ENCODE assay signal across 2 cellular contexts in genomic region chr9:87199819-87200218, GRCh38.
A peak's percentile ranks its signal among the peaks of the same experiment; 100 is the strongest.
TF ChIP-seq lines count a peak whose summit lies in the region.

No MANE protein-coding gene starts in this region.

TF ChIP-seq in WTC11, 78 proteins besides CTCF, POLR2A, EP300 and RAD21:
- TF ChIP-seq SMAD3 (CRISPR knock-in tag; IDR thresholded peaks at IDR 0.05; ENCODE audit: borderline replicate concordance) (no peak), CBFB (CRISPR knock-in tag; IDR thresholded peaks at IDR 0.05; ENCODE audit: low read depth) (no peak), JAZF1 (CRISPR knock-in tag; IDR thresholded peaks at IDR 0.05) (no peak), ZNF121 (CRISPR knock-in tag; IDR thresholded peaks at IDR 0.05) (no peak), ATF6 (CRISPR knock-in tag; IDR thresholded peaks at IDR 0.05) (no peak), KAT7 (CRISPR knock-in tag; IDR thresholded peaks at IDR 0.05; ENCODE audit: borderline replicate concordance) (no peak)

TF ChIP-seq in H1, 55 proteins besides CTCF, POLR2A, EP300 and RAD21:
- TF ChIP-seq MAX (IDR thresholded peaks at IDR 0.05) (0 out of 2 replicates have a peak, but pooled peaks have one; percentile 12), EZH2 (IDR thresholded peaks at IDR 0.05; ENCODE audit: low read depth, low read length, severe bottlenecking) (no peak)
